Comparison of ENCODE assay signal across 17 cellular contexts in the genomic region with DNA sequence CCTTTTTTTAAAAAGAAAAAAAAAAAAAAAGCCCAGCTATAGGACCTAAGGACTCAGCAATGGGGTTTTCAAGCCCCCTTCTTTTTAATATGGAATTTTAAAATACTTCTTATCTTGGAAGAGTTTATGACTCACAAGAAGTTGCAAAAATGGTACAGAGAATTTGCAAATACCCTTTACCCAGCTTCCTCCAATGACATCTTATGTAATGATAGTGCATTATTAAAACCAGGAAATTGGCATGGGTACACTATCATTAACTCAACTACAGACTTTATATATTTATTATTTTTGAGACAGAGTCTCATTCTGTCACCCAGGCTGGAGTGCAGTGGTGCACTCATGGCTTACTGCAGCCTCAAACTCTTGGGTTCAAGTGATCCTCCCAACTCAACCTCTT. TPM values are rescaled to one million over a fixed set of nuclear protein-coding genes. Genes with fewer than 3 reads are reported as not detected.
"Had no signal": no experiment of that assay in that cellular context is flagged by ENCODE, and none has a peak within 500 bp of the region (broad histone marks: within the 10 kb centered on the region; RNA-seq: fewer than 3 reads in every experiment).

No MANE protein-coding gene starts in this region.

- ATAC-seq: left cardiac atrium; lower lobe of right lung; psoas muscle; stimulated activated effector memory CD8-positive, alpha-beta T cell treated with anti-CD3 and anti-CD28 coated beads, Interleukin-12 subunit alpha, Interleukin-12 subunit beta, amount 100 ng/mL, for 72 hours had no signal

- H3K27me3 ChIP-seq: colonic mucosa, hepatocyte, right lobe of liver, tibial artery, upper lobe of left lung, uterus had no signal

- H3K27ac ChIP-seq: colonic mucosa, hepatocyte, left ventricle myocardium inferior, lower lobe of right lung, psoas muscle, tibial artery, upper lobe of left lung, uterus had no signal

- H3K4me1 ChIP-seq: colonic mucosa, lower lobe of right lung, tibial artery, upper lobe of left lung, uterus had no signal

- DNase-seq: colonic mucosa; dermis blood vessel endothelial cell; foreskin fibroblast; kidney; left cardiac atrium; left ventricle myocardium inferior; lower lobe of right lung; psoas muscle; retina; right lobe of liver; stimulated activated CD4-positive, alpha-beta T cell treated with anti-CD3 and anti-CD28 coated beads, Interleukin-4, amount 100 ng/mL, for 1 hour; stimulated activated CD8-positive, alpha-beta memory T cell treated with anti-CD3 and anti-CD28 coated beads, Interleukin-4, amount 100 ng/mL, for 48 hours; tibial artery; upper lobe of left lung; uterus had no signal

- H3K4me3 ChIP-seq: colonic mucosa, hepatocyte, left ventricle myocardium inferior, lower lobe of right lung, psoas muscle, tibial artery, upper lobe of left lung, uterus had no signal

- H3K36me3 ChIP-seq: uterus had no signal

- H3K9me3 ChIP-seq: colonic mucosa, psoas muscle, right lobe of liver had no signal

RNA-seq across cellular contexts. Expression of gene NWD1, which starts 42.6 kb away (rescaled TPM):
- total RNA-seq: left ventricle myocardium inferior had no signal
